24 cellular contexts compared by ENCODE assay signal in genomic region chr16:75805946-75806345, GRCh38.
"Had no signal": no experiment of that assay in that cellular context is flagged by ENCODE, and none has a peak within 500 bp of the region (broad histone marks: within the 10 kb centered on the region; RNA-seq: fewer than 3 reads in every experiment).

No MANE protein-coding gene starts in this region.

- H3K9me3 Mint-ChIP-seq: activated T-helper 1 cell treated with anti-CD3 and anti-CD28 coated beads, Interleukin-12 subunit alpha, Interleukin-12 subunit beta, Interleukin-2, Interleukin-4 antibody, amounts not matched to agents 30 ng/mL and 10 ng/mL and 1 ng/mL, durations not matched to agents 14 hours and 24 hours and 36 hours; central memory CD8-positive, alpha-beta T cell; immature natural killer cell; naive thymus-derived CD4-positive, alpha-beta T cell had no signal

- H3K4me1 Mint-ChIP-seq: central memory CD8-positive, alpha-beta T cell; immature natural killer cell; naive thymus-derived CD4-positive, alpha-beta T cell had no signal

- DNase-seq: activated CD4-positive, alpha-beta T cell treated with anti-CD3 and anti-CD28 coated beads, Interleukin-2, amount 50 U/mL, for 1 hour; activated CD4-positive, CD25-positive, alpha-beta regulatory T cell treated with anti-CD3 and anti-CD28 coated beads, Interleukin-2, amount 50 U/mL, for 72 hours; activated CD8-positive, alpha-beta T cell treated with anti-CD3 and anti-CD28 coated beads, Interleukin-2, amount 10 ng/mL, durations not matched to agents 7 days and 5 days; activated gamma-delta T cell treated with Interleukin-2 at 50 U/mL for 16 hours; adrenal gland; brain microvascular endothelial cell; effector memory CD4-positive, alpha-beta T cell; foreskin melanocyte; immature natural killer cell; naive thymus-derived CD4-positive, alpha-beta T cell; spleen; stimulated activated CD4-positive, alpha-beta T cell treated with anti-CD3 and anti-CD28 coated beads, Interleukin-4, amount 100 ng/mL, for 1 hour; stimulated activated naive CD4-positive, alpha-beta T cell; testis; trophoblast cell; uterus had no signal

- ATAC-seq: activated CD8-positive, alpha-beta T cell treated with anti-CD3 and anti-CD28 coated beads, Interleukin-2, amount 10 ng/mL, durations not matched to agents 7 days and 5 days; esophagus mucosa; left lobe of liver; naive thymus-derived CD4-positive, alpha-beta T cell had no signal

- H3K4me3 ChIP-seq: adrenal gland, ascending aorta, lung, spleen, testis, uterus had no signal

- H3K27me3 ChIP-seq: adrenal gland, ascending aorta, brain microvascular endothelial cell, testis, uterus had no signal

- H3K4me3 Mint-ChIP-seq: activated CD8-positive, alpha-beta T cell treated with anti-CD3 and anti-CD28 coated beads, Interleukin-2, amount 10 ng/mL, durations not matched to agents 7 days and 5 days; activated naive CD8-positive, alpha-beta T cell; activated T-helper 1 cell treated with anti-CD3 and anti-CD28 coated beads, Interleukin-12 subunit alpha, Interleukin-12 subunit beta, Interleukin-2, Interleukin-4 antibody, amounts not matched to agents 30 ng/mL and 10 ng/mL and 1 ng/mL, durations not matched to agents 14 hours and 24 hours and 36 hours; central memory CD8-positive, alpha-beta T cell; immature natural killer cell; naive thymus-derived CD4-positive, alpha-beta T cell had no signal

- H3K27ac ChIP-seq: adrenal gland, ascending aorta, brain microvascular endothelial cell, spleen, testis, uterus, VCaP had no signal

- H3K36me3 Mint-ChIP-seq: activated naive CD8-positive, alpha-beta T cell; immature natural killer cell; naive thymus-derived CD4-positive, alpha-beta T cell had no signal

- H3K9me3 ChIP-seq: adrenal gland, ascending aorta, spleen, testis, uterus had no signal

- H3K4me1 ChIP-seq: adrenal gland, ascending aorta, spleen, testis, uterus had no signal

- H3K27ac Mint-ChIP-seq: activated CD8-positive, alpha-beta T cell treated with anti-CD3 and anti-CD28 coated beads, Interleukin-2, amount 10 ng/mL, durations not matched to agents 7 days and 5 days; activated naive CD8-positive, alpha-beta T cell; activated T-helper 1 cell treated with anti-CD3 and anti-CD28 coated beads, Interleukin-12 subunit alpha, Interleukin-12 subunit beta, Interleukin-2, Interleukin-4 antibody, amounts not matched to agents 30 ng/mL and 10 ng/mL and 1 ng/mL, durations not matched to agents 14 hours and 24 hours and 36 hours; immature natural killer cell; naive thymus-derived CD4-positive, alpha-beta T cell had no signal

- H3K36me3 ChIP-seq: adrenal gland, ascending aorta, brain microvascular endothelial cell, spleen, uterus had no signal
